1 cellular context compared by ENCODE assay signal in genomic region chr16:58198739-58199411, GRCh38.
TF ChIP-seq lines count a peak whose summit lies in the region.

No MANE protein-coding gene starts in this region.

TF ChIP-seq in WTC11, 78 proteins besides CTCF, POLR2A, EP300 and RAD21 (continued from another document):
- TF ChIP-seq AR (CRISPR knock-in tag; IDR thresholded peaks at IDR 0.05) = no peak
- TF ChIP-seq ATF1 (CRISPR knock-in tag; IDR thresholded peaks at IDR 0.05) = no peak
